ENCODE assay signal across 8 cellular contexts in genomic region chr1:234851450-234852438, GRCh38.
A peak's percentile ranks its signal among the peaks of the same experiment; 100 is the strongest.
DNase-seq lines count a peak whose midpoint lies in the region; ATAC-seq, FAIRE-seq and TF ChIP-seq lines count a peak whose summit lies in the region.

No MANE protein-coding gene starts in this region.

- H3K4me3 ChIP-seq in H1 (ENCODE audit: extremely low read depth in 1 of 4, insufficient read depth in 2 of 4, low read depth in 3 of 4, low read length in 4 of 4) = no peak overlapping the region
- no peak overlapping the region for H3K4me3 ChIP-seq in psoas muscle

- no peak overlapping the region for H3K4ac ChIP-seq in H1 (replicated peaks; ENCODE audit: insufficient read length, low read depth, low read length)

- H2BK5ac ChIP-seq in H1 (ENCODE audit: low read depth, low read length) = peak overlapping the region; percentile 55; the same call in 1 of the 2 replicates

- no peaks in the 10 kb centered on the region for H3K23me2 ChIP-seq in H1 (ENCODE audit: low read depth, low read length)

- no peak overlapping the region for H3K23ac ChIP-seq in H1 (ENCODE audit: insufficient read length)

- no peak overlapping the region for H4K8ac ChIP-seq in H1 (ENCODE audit: extremely low read depth, insufficient read depth, low read length)

- TF ChIP-seq RAD21 in H1 (IDR thresholded peaks at IDR 0.05 in 1 of 2, conservative IDR thresholded peaks at IDR 0.05 in 1 of 2; ENCODE audit: low read depth in 2 of 2, low read length in 2 of 2) = no peak

- H2BK20ac ChIP-seq in H1 (ENCODE audit: low read length) = peak overlapping the region; percentile 36

- H3K36me3 ChIP-seq in H1 (ENCODE audit: control insufficient read depth in 2 of 4, insufficient read depth in 4 of 4, low read length in 3 of 4) (no peaks in the 10 kb centered on the region), psoas muscle (ENCODE audit: insufficient read depth in 1 of 2, low read depth in 1 of 2) (no peaks in the 10 kb centered on the region)

- no peak for TF ChIP-seq CTCF in H1 (IDR thresholded peaks at IDR 0.05; ENCODE audit: control extremely low read depth in 1 of 3, insufficient read depth in 1 of 3, low read depth in 1 of 3, low read length in 3 of 3)
- no peak for TF ChIP-seq CTCF in psoas muscle (IDR thresholded peaks at IDR 0.05)
- TF ChIP-seq CTCF in GM13977 (IDR thresholded peaks at IDR 0.05; ENCODE audit: extremely low read depth, insufficient read depth, missing control alignments) = no peak

- H2BK120ac ChIP-seq in H1 (replicated peaks; ENCODE audit: low read depth, low read length) = no peak overlapping the region

- TF ChIP-seq POLR2A in H1 (IDR thresholded peaks at IDR 0.05; ENCODE audit: control extremely low read depth in 1 of 2, low read depth in 2 of 2, low read length in 2 of 2) = no peak

- H3K4me1 Mint-ChIP-seq in stimulated activated naive B cell treated with anti-CD40 and anti-IgM and Interleukin-4, amounts not matched to agents 10 μg/mL and 1 μg/mL and 100 μg/mL, for 72 hours = peaks cover 32 to 60% of the 10 kb centered on the region in 2 donors

- no peak overlapping the region for H2AK5ac ChIP-seq in H1 (ENCODE audit: low read depth, low read length)

- H3K4me2 ChIP-seq in H1 (ENCODE audit: insufficient read depth in 1 of 2, low read depth in 2 of 2, low read length in 2 of 2) = no peak overlapping the region

- no peaks in the 10 kb centered on the region for H3K27me3 Mint-ChIP-seq in stimulated activated naive B cell treated with anti-CD40 and anti-IgM and Interleukin-4, amounts not matched to agents 10 μg/mL and 1 μg/mL and 100 μg/mL, for 72 hours

- intact Hi-C loops in psoas muscle (cut with DNase I) = no loop called here

- no peak overlapping the region for H3K56ac ChIP-seq in H1 (replicated peaks; ENCODE audit: insufficient read length, low read depth, low read length)

- no peaks in the 10 kb centered on the region for H4K20me1 ChIP-seq in H1 (replicated peaks in 1 of 2; ENCODE audit: control insufficient read depth in 1 of 2, insufficient read depth in 2 of 2, low read length in 2 of 2)

- H2AFZ ChIP-seq in H1 (ENCODE audit: low read length) = 0 out of 2 replicates have a peak overlapping the region, but pooled peaks have one; percentile 24

- POLR2A ChIA-PET in H1 (lab: Charles Lee; ENCODE audit: partially characterized antibody) = no interaction called here

- CTCF ChIA-PET in H1 (lab: Charles Lee; ENCODE audit: partially characterized antibody) = interaction anchor here (1.3 to 2.5 kb wide), 2 partner anchors 9 to 232 kb away, joined by 3 to 6 read pairs; no protein-coding TSS in a partner anchor

- 90% methylated on average over 9 of the region's 9 CpGs; no CpG with 5 or more reads in 1 of the 2 experiments for WGBS in H1 (ENCODE audit: extremely low coverage in 1 of 2, insufficient coverage in 1 of 2, insufficient read length in 1 of 2, insufficient replicate concordance in 2 of 2, low coverage in 1 of 2, low lambda C conversion rate in 2 of 2, missing lambda C conversion rate in 1 of 2), 2 experiments
- 78 to 82% (median 80%) methylated on average over 9 of the region's 9 CpGs for WGBS in psoas muscle, 3 donors

- peak overlapping the region in 1 of 2 donors; percentile 30 for H3K4me3 Mint-ChIP-seq in stimulated activated naive B cell treated with anti-CD40 and anti-IgM and Interleukin-4, amounts not matched to agents 10 μg/mL and 1 μg/mL and 100 μg/mL, for 72 hours

- TF ChIP-seq EP300 in H1 (IDR thresholded peaks at IDR 0.05; ENCODE audit: borderline replicate concordance in 1 of 2, low read depth in 2 of 2, low read length in 2 of 2) = no peak

- no peak overlapping the region for H4K91ac ChIP-seq in H1 (replicated peaks; ENCODE audit: insufficient read length, low read length)

- peaks cover 0 to 7% (median 2%) of the 10 kb centered on the region in 4 experiments; a peak in 3 of 7 replicates for H3K4me1 ChIP-seq in H1 (replicated peaks in 1 of 4; ENCODE audit: control insufficient read depth in 3 of 4, insufficient read depth in 4 of 4, low read length in 3 of 4)
- H3K4me1 ChIP-seq in psoas muscle = no peaks in the 10 kb centered on the region

- H3K36me3 Mint-ChIP-seq in stimulated activated naive B cell treated with anti-CD40 and anti-IgM and Interleukin-4, amounts not matched to agents 10 μg/mL and 1 μg/mL and 100 μg/mL, for 72 hours = no peaks in the 10 kb centered on the region

- no peaks in the 10 kb centered on the region for H3K79me1 ChIP-seq in H1 (ENCODE audit: low read depth, low read length)

- H3K27me3 ChIP-seq in H1 (replicated peaks in 1 of 4; ENCODE audit: control insufficient read depth in 3 of 4, extremely low read depth in 1 of 4, insufficient read depth in 3 of 4, low read length in 3 of 4) (no peaks in the 10 kb centered on the region), psoas muscle (ENCODE audit: insufficient read depth in 3 of 3, low read length in 2 of 3) (no peaks in the 10 kb centered on the region)

- in situ Hi-C loops in GM13977 (cut with MboI; ENCODE audit: low pct_unique_long_range_greater_than_20kb, low sequenced_read_pairs, unreplicated experiment) = no loop called here

- no peak overlapping the region for H3K18ac ChIP-seq in H1 (ENCODE audit: extremely low read depth, low read length)

- FAIRE-seq in H1 (lab: Jason Lieb, UNC) = no peak

- no peak overlapping the region for H3K27ac ChIP-seq in H1 (ENCODE audit: low read depth, low read length)
- no peak overlapping the region for H3K27ac ChIP-seq in psoas muscle

- no peak overlapping the region for H4K5ac ChIP-seq in H1 (ENCODE audit: insufficient read length, low read depth, low read length)

- H3K14ac ChIP-seq in H1 (ENCODE audit: insufficient read length) = no peak overlapping the region

- ATAC-seq in GM21515 (IDR thresholded peaks at IDR 0.05; ENCODE audit: unreplicated experiment) (peak; percentile 61), psoas muscle (no peak)
- ATAC-seq in stimulated activated naive B cell treated with anti-CD40 and anti-IgM and Interleukin-4, amounts not matched to agents 10 μg/mL and 1 μg/mL and 100 μg/mL, for 72 hours (replicated peaks) = peak; percentile 65 to 75

- peak; percentile 55 for DNase-seq in Ammon's horn (ENCODE audit: low spot score)
- DNase-seq in NAMALWA (ENCODE audit: low spot score) = peak; percentile 13
- no peak for DNase-seq in H1 (ENCODE audit: low read depth in 1 of 2, low spot score in 2 of 2)
- no peak for DNase-seq in stimulated activated naive B cell treated with anti-CD40 and anti-IgM and Interleukin-4, amounts not matched to agents 10 μg/mL and 1 μg/mL and 100 μg/mL, for 72 hours
- DNase-seq in psoas muscle = no peak
- DNase-seq in NCI-H510A treated with DMSO at 0.1 percent for 48 hours (lab: John Stamatoyannopoulos, UW) = no peak
- no peak for DNase-seq in GM13977 (ENCODE audit: low spot score)

- H3K79me2 ChIP-seq in H1 (ENCODE audit: control insufficient read depth in 1 of 2, insufficient read depth in 2 of 2, low read length in 2 of 2) = no peaks in the 10 kb centered on the region

- peak overlapping the region; percentile 65 for H3K27ac Mint-ChIP-seq in stimulated activated naive B cell treated with anti-CD40 and anti-IgM and Interleukin-4, amounts not matched to agents 10 μg/mL and 1 μg/mL and 100 μg/mL, for 72 hours

- no peak overlapping the region for H2BK15ac ChIP-seq in H1 (ENCODE audit: low read length)

- H3K9ac ChIP-seq in H1 (replicated peaks in 1 of 4; ENCODE audit: extremely low read depth in 1 of 4, low read depth in 3 of 4, low read length in 3 of 4) = no peak overlapping the region

- H3K9me3 Mint-ChIP-seq in stimulated activated naive B cell treated with anti-CD40 and anti-IgM and Interleukin-4, amounts not matched to agents 10 μg/mL and 1 μg/mL and 100 μg/mL, for 72 hours = no peaks in the 10 kb centered on the region

- H2BK12ac ChIP-seq in H1 (ENCODE audit: low read depth, low read length) = no peak overlapping the region

- H3K9me3 ChIP-seq in H1 (ENCODE audit: insufficient read depth in 2 of 2, low read depth in 1 of 2, low read length in 1 of 2) = no peaks in the 10 kb centered on the region
- no peaks in the 10 kb centered on the region for H3K9me3 ChIP-seq in psoas muscle

TF ChIP-seq in H1, 55 proteins besides CTCF, POLR2A, EP300 and RAD21:
- TF ChIP-seq JUND (IDR thresholded peaks at IDR 0.05; ENCODE audit: low read length) (no peak), NRF1 (IDR thresholded peaks at IDR 0.05; ENCODE audit: low read depth, low read length) (no peak), NANOG (IDR thresholded peaks at IDR 0.05; ENCODE audit: insufficient read depth, low read depth, low read length, poor library complexity, severe bottlenecking) (no peak), ASH2L (IDR thresholded peaks at IDR 0.05; ENCODE audit: low read length) (no peak), SIN3A (conservative IDR thresholded peaks at IDR 0.05 in 1 of 2, IDR thresholded peaks at IDR 0.05 in 1 of 2; ENCODE audit: low read depth in 1 of 2, low read length in 2 of 2) (no peak), GTF2F1 (IDR thresholded peaks at IDR 0.05; ENCODE audit: borderline replicate concordance, low read depth, low read length) (no peak), CBX5 (IDR thresholded peaks at IDR 0.05; ENCODE audit: low read depth, low read length) (no peak), TCF12 (IDR thresholded peaks at IDR 0.05; ENCODE audit: low read depth, low read length) (no peak), CTBP2 (IDR thresholded peaks at IDR 0.05; ENCODE audit: borderline replicate concordance, insufficient read depth, insufficient read length, low read length) (no peak), EZH2 (IDR thresholded peaks at IDR 0.05; ENCODE audit: low read depth, low read length, severe bottlenecking) (no peak), PHF8 (conservative IDR thresholded peaks at IDR 0.05; ENCODE audit: low read depth, low read length) (no peak), KDM4A (IDR thresholded peaks at IDR 0.05; ENCODE audit: low read depth, low read length, severe bottlenecking) (no peak), CHD2 (IDR thresholded peaks at IDR 0.05; ENCODE audit: low read length) (no peak), BACH1 (IDR thresholded peaks at IDR 0.05; ENCODE audit: low read length) (no peak), BCL11A (IDR thresholded peaks at IDR 0.05; ENCODE audit: low read depth in 2 of 2, low read length in 2 of 2) (no peak)

Comparison
In these comparisons a context has a peak if more than half of its experiments do, and no peak if none do; other contexts are left out.
1. DNase-seq: peak in Ammon's horn (single experiment) and NAMALWA (single experiment); none in H1 (0 of 2), stimulated activated naive B cell treated with anti-CD40 and anti-IgM and Interleukin-4, amounts not matched to agents 10 μg/mL and 1 μg/mL and 100 μg/mL, for 72 hours (single experiment), psoas muscle (0 of 2), NCI-H510A treated with DMSO at 0.1 percent for 48 hours (single experiment) and GM13977 (single experiment).
2. ATAC-seq: peak in GM21515 (single experiment) and stimulated activated naive B cell treated with anti-CD40 and anti-IgM and Interleukin-4, amounts not matched to agents 10 μg/mL and 1 μg/mL and 100 μg/mL, for 72 hours (2 of 2); none in psoas muscle (0 of 4).